ENCODE assay signal across 1 cellular context in the genomic region with DNA sequence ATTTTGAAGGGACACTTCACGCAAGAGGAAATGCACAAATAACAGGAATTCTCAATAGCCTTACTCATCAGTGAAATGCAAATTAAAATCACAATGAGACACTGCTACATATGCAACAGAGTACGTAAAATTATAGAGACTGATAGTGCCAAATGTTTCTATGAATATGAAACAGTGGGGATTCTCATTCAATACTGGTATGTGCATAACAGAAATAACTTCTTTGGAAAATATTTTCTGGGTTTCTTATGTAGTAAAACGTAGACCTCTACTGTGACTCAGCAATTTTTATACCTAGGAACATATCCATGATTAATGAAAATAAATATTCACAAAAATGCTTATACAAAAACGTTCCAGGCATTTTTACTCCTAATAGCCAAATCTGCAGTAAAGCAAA.
TF ChIP-seq lines count a peak whose summit lies in the region.

No MANE protein-coding gene starts in this region.

TF ChIP-seq in GM23338, 12 proteins besides CTCF, POLR2A, EP300 and RAD21 (continued from another document):
- TF ChIP-seq, protein P1, sequence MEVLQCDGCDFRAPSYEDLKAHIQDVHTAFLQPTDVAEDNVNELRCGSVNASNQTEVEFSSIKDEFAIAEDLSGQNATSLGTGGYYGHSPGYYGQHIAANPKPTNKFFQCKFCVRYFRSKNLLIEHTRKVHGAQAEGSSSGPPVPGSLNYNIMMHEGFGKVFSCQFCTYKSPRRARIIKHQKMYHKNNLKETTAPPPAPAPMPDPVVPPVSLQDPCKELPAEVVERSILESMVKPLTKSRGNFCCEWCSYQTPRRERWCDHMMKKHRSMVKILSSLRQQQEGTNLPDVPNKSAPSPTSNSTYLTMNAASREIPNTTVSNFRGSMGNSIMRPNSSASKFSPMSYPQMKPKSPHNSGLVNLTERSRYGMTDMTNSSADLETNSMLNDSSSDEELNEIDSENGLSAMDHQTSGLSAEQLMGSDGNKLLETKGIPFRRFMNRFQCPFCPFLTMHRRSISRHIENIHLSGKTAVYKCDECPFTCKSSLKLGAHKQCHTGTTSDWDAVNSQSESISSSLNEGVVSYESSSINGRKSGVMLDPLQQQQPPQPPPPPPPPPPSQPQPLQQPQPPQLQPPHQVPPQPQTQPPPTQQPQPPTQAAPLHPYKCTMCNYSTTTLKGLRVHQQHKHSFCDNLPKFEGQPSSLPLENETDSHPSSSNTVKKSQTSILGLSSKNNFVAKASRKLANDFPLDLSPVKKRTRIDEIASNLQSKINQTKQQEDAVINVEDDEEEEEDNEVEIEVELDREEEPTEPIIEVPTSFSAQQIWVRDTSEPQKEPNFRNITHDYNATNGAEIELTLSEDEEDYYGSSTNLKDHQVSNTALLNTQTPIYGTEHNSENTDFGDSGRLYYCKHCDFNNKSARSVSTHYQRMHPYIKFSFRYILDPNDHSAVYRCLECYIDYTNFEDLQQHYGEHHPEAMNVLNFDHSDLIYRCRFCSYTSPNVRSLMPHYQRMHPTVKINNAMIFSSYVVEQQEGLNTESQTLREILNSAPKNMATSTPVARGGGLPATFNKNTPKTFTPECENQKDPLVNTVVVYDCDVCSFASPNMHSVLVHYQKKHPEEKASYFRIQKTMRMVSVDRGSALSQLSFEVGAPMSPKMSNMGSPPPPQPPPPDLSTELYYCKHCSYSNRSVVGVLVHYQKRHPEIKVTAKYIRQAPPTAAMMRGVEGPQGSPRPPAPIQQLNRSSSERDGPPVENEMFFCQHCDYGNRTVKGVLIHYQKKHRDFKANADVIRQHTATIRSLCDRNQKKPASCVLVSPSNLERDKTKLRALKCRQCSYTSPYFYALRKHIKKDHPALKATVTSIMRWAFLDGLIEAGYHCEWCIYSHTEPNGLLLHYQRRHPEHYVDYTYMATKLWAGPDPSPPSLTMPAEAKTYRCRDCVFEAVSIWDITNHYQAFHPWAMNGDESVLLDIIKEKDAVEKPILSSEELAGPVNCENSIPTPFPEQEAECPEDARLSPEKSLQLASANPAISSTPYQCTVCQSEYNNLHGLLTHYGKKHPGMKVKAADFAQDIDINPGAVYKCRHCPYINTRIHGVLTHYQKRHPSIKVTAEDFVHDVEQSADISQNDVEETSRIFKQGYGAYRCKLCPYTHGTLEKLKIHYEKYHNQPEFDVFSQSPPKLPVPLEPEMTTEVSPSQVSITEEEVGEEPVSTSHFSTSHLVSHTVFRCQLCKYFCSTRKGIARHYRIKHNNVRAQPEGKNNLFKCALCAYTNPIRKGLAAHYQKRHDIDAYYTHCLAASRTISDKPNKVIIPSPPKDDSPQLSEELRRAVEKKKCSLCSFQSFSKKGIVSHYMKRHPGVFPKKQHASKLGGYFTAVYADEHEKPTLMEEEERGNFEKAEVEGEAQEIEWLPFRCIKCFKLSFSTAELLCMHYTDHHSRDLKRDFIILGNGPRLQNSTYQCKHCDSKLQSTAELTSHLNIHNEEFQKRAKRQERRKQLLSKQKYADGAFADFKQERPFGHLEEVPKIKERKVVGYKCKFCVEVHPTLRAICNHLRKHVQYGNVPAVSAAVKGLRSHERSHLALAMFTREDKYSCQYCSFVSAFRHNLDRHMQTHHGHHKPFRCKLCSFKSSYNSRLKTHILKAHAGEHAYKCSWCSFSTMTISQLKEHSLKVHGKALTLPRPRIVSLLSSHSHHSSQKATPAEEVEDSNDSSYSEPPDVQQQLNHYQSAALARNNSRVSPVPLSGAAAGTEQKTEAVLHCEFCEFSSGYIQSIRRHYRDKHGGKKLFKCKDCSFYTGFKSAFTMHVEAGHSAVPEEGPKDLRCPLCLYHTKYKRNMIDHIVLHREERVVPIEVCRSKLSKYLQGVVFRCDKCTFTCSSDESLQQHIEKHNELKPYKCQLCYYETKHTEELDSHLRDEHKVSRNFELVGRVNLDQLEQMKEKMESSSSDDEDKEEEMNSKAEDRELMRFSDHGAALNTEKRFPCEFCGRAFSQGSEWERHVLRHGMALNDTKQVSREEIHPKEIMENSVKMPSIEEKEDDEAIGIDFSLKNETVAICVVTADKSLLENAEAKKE (CRISPR knock-in tag; IDR thresholded peaks at IDR 0.05) = no peak
- TF ChIP-seq EZH2phosphoT487 (IDR thresholded peaks at IDR 0.05; ENCODE audit: unreplicated experiment) (no peak), CREB1 (CRISPR knock-in tag; IDR thresholded peaks at IDR 0.05; ENCODE audit: low read depth) (no peak)
- TF ChIP-seq, protein P2, sequence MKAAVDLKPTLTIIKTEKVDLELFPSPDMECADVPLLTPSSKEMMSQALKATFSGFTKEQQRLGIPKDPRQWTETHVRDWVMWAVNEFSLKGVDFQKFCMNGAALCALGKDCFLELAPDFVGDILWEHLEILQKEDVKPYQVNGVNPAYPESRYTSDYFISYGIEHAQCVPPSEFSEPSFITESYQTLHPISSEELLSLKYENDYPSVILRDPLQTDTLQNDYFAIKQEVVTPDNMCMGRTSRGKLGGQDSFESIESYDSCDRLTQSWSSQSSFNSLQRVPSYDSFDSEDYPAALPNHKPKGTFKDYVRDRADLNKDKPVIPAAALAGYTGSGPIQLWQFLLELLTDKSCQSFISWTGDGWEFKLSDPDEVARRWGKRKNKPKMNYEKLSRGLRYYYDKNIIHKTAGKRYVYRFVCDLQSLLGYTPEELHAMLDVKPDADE (IDR thresholded peaks at IDR 0.05) = no peak
